1 cellular context compared by ENCODE assay signal in the genomic region with DNA sequence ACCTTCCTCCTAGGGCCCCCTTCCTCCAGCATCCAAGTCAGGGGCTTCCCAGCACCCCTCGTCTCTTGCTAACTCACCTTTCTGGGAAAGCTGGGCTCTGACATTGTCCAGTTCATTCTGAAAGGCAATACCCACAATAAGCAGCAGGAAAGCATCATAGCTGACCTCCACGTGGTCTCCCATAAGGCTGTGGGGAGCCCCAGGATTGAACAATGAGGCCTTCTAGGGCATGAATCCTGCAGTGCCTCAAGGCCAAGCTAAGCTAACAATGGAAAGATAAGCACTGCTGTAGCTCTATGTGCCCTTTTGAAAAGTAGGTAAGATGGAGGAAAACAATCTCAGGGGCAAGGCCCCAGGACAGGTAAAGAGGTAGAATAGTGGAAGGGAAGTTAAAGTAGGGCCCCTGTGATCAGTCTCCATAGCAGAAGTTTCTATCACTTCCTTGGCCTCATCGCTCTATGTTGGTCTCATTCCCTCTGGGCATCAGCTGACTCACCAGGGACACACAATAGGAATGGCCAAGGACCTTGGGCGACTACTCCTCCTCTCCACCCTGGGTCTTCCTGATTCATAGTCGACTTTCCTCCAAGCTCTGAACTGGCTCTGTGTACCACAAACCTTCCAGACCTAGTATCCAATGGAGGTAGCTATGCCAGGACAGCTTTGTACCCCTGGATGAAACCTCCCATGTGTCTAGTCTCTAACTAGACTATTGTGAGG.
TF ChIP-seq lines count a peak whose summit lies in the region.

No MANE protein-coding gene starts in this region.

TF ChIP-seq in HepG2, 621 proteins besides CTCF, POLR2A, EP300 and RAD21 (continued from another document and continues in another):
- TF ChIP-seq, protein P1, sequence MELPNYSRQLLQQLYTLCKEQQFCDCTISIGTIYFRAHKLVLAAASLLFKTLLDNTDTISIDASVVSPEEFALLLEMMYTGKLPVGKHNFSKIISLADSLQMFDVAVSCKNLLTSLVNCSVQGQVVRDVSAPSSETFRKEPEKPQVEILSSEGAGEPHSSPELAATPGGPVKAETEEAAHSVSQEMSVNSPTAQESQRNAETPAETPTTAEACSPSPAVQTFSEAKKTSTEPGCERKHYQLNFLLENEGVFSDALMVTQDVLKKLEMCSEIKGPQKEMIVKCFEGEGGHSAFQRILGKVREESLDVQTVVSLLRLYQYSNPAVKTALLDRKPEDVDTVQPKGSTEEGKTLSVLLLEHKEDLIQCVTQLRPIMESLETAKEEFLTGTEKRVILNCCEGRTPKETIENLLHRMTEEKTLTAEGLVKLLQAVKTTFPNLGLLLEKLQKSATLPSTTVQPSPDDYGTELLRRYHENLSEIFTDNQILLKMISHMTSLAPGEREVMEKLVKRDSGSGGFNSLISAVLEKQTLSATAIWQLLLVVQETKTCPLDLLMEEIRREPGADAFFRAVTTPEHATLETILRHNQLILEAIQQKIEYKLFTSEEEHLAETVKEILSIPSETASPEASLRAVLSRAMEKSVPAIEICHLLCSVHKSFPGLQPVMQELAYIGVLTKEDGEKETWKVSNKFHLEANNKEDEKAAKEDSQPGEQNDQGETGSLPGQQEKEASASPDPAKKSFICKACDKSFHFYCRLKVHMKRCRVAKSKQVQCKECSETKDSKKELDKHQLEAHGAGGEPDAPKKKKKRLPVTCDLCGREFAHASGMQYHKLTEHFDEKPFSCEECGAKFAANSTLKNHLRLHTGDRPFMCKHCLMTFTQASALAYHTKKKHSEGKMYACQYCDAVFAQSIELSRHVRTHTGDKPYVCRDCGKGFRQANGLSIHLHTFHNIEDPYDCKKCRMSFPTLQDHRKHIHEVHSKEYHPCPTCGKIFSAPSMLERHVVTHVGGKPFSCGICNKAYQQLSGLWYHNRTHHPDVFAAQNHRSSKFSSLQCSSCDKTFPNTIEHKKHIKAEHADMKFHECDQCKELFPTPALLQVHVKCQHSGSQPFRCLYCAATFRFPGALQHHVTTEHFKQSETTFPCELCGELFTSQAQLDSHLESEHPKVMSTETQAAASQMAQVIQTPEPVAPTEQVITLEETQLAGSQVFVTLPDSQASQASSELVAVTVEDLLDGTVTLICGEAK (IDR thresholded peaks at IDR 0.05) = no peak
- TF ChIP-seq, protein P1 (CRISPR knock-in tag; IDR thresholded peaks at IDR 0.05) = 0 out of 2 replicates have a peak, but pooled peaks have one; percentile 17
- TF ChIP-seq ZBTB21 (CRISPR knock-in tag; IDR thresholded peaks at IDR 0.05) = no peak
- TF ChIP-seq MYPOP (CRISPR knock-in tag; IDR thresholded peaks at IDR 0.05) = 0 out of 2 replicates have a peak, but pooled peaks have one; percentile 15
- peak; percentile 59 for TF ChIP-seq BCL6 (CRISPR knock-in tag; IDR thresholded peaks at IDR 0.05)
- peak; percentile 70; the same call in 1 of the 2 replicates for TF ChIP-seq PHF21A (CRISPR knock-in tag; IDR thresholded peaks at IDR 0.05)
- TF ChIP-seq SOX6 (IDR thresholded peaks at IDR 0.05) = no peak
- TF ChIP-seq SOX6 (CRISPR knock-in tag; IDR thresholded peaks at IDR 0.05) = peak; percentile 94
- no peak for TF ChIP-seq RELA (CRISPR knock-in tag; IDR thresholded peaks at IDR 0.05)
- TF ChIP-seq CHCHD3 (CRISPR knock-in tag; IDR thresholded peaks at IDR 0.05) = no peak
- peak; percentile 48; the same call in 1 of the 2 replicates for TF ChIP-seq HOMEZ (CRISPR knock-in tag; IDR thresholded peaks at IDR 0.05; ENCODE audit: low read depth)
- peak; percentile 63; the same call in 1 of the 2 replicates for TF ChIP-seq ZNF614 (CRISPR knock-in tag; IDR thresholded peaks at IDR 0.05; ENCODE audit: borderline replicate concordance)
- no peak for TF ChIP-seq ZNF616 (CRISPR knock-in tag; IDR thresholded peaks at IDR 0.05; ENCODE audit: low read depth)
- TF ChIP-seq, protein P2, sequence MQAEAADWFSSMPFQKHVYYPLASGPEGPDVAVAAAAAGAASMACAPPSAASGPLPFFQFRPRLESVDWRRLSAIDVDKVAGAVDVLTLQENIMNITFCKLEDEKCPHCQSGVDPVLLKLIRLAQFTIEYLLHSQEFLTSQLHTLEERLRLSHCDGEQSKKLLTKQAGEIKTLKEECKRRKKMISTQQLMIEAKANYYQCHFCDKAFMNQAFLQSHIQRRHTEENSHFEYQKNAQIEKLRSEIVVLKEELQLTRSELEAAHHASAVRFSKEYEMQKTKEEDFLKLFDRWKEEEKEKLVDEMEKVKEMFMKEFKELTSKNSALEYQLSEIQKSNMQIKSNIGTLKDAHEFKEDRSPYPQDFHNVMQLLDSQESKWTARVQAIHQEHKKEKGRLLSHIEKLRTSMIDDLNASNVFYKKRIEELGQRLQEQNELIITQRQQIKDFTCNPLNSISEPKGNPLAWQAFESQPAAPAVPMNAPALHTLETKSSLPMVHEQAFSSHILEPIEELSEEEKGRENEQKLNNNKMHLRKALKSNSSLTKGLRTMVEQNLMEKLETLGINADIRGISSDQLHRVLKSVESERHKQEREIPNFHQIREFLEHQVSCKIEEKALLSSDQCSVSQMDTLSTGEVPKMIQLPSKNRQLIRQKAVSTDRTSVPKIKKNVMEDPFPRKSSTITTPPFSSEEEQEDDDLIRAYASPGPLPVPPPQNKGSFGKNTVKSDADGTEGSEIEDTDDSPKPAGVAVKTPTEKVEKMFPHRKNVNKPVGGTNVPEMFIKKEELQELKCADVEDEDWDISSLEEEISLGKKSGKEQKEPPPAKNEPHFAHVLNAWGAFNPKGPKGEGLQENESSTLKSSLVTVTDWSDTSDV (CRISPR knock-in tag; IDR thresholded peaks at IDR 0.05) = no peak
- TF ChIP-seq MYC (CRISPR knock-in tag; IDR thresholded peaks at IDR 0.05; ENCODE audit: borderline replicate concordance) = peak; percentile 81
- no peak for TF ChIP-seq TBL1XR1 (IDR thresholded peaks at IDR 0.05; ENCODE audit: borderline replicate concordance, low read length, partially characterized antibody)
- no peak for TF ChIP-seq CAMTA2 (CRISPR knock-in tag; IDR thresholded peaks at IDR 0.05; ENCODE audit: borderline replicate concordance)
- peak; percentile 62; the same call in 1 of the 2 replicates for TF ChIP-seq HOXD1 (CRISPR knock-in tag; IDR thresholded peaks at IDR 0.05)
- TF ChIP-seq, protein P3, sequence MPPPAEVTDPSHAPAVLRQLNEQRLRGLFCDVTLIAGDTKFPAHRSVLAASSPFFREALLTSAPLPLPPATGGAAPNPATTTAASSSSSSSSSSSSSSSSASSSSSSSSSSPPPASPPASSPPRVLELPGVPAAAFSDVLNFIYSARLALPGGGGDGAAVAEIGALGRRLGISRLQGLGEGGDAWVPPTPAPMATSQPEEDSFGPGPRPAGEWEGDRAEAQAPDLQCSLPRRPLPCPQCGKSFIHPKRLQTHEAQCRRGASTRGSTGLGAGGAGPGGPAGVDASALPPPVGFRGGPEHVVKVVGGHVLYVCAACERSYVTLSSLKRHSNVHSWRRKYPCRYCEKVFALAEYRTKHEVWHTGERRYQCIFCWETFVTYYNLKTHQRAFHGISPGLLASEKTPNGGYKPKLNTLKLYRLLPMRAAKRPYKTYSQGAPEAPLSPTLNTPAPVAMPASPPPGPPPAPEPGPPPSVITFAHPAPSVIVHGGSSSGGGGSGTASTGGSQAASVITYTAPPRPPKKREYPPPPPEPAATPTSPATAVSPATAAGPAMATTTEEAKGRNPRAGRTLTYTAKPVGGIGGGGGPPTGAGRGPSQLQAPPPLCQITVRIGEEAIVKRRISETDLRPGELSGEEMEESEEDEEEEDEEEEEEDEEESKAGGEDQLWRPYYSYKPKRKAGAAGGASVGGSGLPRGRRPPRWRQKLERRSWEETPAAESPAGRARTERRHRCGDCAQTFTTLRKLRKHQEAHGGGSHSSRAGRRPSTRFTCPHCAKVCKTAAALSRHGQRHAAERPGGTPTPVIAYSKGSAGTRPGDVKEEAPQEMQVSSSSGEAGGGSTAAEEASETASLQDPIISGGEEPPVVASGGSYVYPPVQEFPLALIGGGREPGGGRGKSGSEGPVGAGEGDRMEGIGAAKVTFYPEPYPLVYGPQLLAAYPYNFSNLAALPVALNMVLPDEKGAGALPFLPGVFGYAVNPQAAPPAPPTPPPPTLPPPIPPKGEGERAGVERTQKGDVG (CRISPR knock-in tag; IDR thresholded peaks at IDR 0.05; ENCODE audit: borderline replicate concordance) = 0 out of 2 replicates have a peak, but pooled peaks have one; percentile 64
- TF ChIP-seq KAT8 (CRISPR knock-in tag; IDR thresholded peaks at IDR 0.05) = peak; percentile 66; the same call in 1 of the 2 replicates
- TF ChIP-seq SAFB2 (CRISPR knock-in tag; IDR thresholded peaks at IDR 0.05; ENCODE audit: borderline replicate concordance, low read depth) = no peak
- TF ChIP-seq, protein P4, sequence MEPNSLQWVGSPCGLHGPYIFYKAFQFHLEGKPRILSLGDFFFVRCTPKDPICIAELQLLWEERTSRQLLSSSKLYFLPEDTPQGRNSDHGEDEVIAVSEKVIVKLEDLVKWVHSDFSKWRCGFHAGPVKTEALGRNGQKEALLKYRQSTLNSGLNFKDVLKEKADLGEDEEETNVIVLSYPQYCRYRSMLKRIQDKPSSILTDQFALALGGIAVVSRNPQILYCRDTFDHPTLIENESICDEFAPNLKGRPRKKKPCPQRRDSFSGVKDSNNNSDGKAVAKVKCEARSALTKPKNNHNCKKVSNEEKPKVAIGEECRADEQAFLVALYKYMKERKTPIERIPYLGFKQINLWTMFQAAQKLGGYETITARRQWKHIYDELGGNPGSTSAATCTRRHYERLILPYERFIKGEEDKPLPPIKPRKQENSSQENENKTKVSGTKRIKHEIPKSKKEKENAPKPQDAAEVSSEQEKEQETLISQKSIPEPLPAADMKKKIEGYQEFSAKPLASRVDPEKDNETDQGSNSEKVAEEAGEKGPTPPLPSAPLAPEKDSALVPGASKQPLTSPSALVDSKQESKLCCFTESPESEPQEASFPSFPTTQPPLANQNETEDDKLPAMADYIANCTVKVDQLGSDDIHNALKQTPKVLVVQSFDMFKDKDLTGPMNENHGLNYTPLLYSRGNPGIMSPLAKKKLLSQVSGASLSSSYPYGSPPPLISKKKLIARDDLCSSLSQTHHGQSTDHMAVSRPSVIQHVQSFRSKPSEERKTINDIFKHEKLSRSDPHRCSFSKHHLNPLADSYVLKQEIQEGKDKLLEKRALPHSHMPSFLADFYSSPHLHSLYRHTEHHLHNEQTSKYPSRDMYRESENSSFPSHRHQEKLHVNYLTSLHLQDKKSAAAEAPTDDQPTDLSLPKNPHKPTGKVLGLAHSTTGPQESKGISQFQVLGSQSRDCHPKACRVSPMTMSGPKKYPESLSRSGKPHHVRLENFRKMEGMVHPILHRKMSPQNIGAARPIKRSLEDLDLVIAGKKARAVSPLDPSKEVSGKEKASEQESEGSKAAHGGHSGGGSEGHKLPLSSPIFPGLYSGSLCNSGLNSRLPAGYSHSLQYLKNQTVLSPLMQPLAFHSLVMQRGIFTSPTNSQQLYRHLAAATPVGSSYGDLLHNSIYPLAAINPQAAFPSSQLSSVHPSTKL (CRISPR knock-in tag; IDR thresholded peaks at IDR 0.05) = peak; percentile 63
- TF ChIP-seq CBX5 (CRISPR knock-in tag; IDR thresholded peaks at IDR 0.05; ENCODE audit: borderline replicate concordance) = peak; percentile 44; the same call in 1 of the 2 replicates
- TF ChIP-seq, protein P5, sequence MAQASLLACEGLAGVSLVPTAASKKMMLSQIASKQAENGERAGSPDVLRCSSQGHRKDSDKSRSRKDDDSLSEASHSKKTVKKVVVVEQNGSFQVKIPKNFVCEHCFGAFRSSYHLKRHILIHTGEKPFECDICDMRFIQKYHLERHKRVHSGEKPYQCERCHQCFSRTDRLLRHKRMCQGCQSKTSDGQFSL (CRISPR knock-in tag; IDR thresholded peaks at IDR 0.05) = no peak
- no peak for TF ChIP-seq ZNF577 (CRISPR knock-in tag; IDR thresholded peaks at IDR 0.05; ENCODE audit: borderline replicate concordance, low read depth)
- TF ChIP-seq DMAP1 (CRISPR knock-in tag; IDR thresholded peaks at IDR 0.05) = peak; percentile 71; the same call in 1 of the 2 replicates
- peak in 1 of 2 experiments; percentile 23; a peak in 1 of 4 replicates for TF ChIP-seq KLF16 (CRISPR knock-in tag; IDR thresholded peaks at IDR 0.05)
- peak; percentile 43; the same call in 1 of the 2 replicates for TF ChIP-seq TOPORS (CRISPR knock-in tag; IDR thresholded peaks at IDR 0.05)
- 0 out of 2 replicates have a peak, but pooled peaks have one; percentile 21 for TF ChIP-seq ZNF264 (CRISPR knock-in tag; IDR thresholded peaks at IDR 0.05)
- TF ChIP-seq KDM1A (CRISPR knock-in tag; IDR thresholded peaks at IDR 0.05) = peak; percentile 65; the same call in 1 of the 2 replicates
- TF ChIP-seq ZFY (CRISPR knock-in tag; IDR thresholded peaks at IDR 0.05) = peak; percentile 89
